Comparison of ENCODE assay signal across 8 cellular contexts in the genomic region with DNA sequence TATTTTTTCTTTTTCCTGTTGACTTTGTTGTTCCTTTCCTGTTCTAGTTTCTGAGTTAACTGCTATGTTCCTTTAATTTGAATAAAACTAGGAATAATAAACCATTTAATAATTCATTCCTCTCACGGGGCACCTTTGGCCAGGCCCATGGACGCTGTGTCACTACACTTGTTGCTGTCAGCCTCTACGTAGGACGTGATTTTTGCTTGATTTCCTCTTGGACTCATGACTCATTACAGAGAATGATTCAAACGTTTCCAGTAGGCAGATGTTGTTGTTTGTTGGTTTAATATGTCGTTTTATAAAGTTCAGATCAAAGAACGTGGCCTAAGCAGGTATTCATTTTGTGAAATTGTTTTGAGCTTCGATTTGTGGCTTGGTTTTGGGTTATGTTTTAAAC. TPM values are rescaled to one million over a fixed set of nuclear protein-coding genes. Genes with fewer than 3 reads are reported as not detected.
DNase-seq lines count a peak whose midpoint lies in the region; ATAC-seq and TF ChIP-seq lines count a peak whose summit lies in the region.

No MANE protein-coding gene starts in this region.

- no peaks in the 10 kb centered on the region for H3K36me3 Mint-ChIP-seq in activated naive CD4-positive, alpha-beta T cell treated with anti-CD3 and anti-CD28 coated beads for 36 hours (ENCODE audit: low read depth)

- BruUV-seq in IMR-90 (replicated peaks; lab: Mats Ljungman, UMichigan): no TSS peak

- no peak overlapping the region for H2BK5ac ChIP-seq in IMR-90 (ENCODE audit: low read depth, low read length, poor library complexity, severe bottlenecking)

- H3K9ac ChIP-seq in BLaER1: peak overlapping the region; percentile 50; the same call in 1 of the 2 replicates
- H3K9ac ChIP-seq in IMR-90 (ENCODE audit: low read depth, low read length): no peak overlapping the region

- POLR2A ChIA-PET in IMR-90 (lab: Charles Lee; ENCODE audit: unreplicated experiment): no interaction called here
- POLR2A ChIA-PET in GM10248 (lab: Yijun Ruan, JAX): no interaction called here

- no peak overlapping the region for H4K91ac ChIP-seq in IMR-90 (ENCODE audit: insufficient read depth, low read depth, low read length)

- CTCF ChIA-PET in IMR-90 (lab: Yijun Ruan, JAX): interaction anchor here (1.4 kb wide), 1 partner anchor 17 kb away, joined by 3 read pairs; no protein-coding TSS in a partner anchor
- CTCF ChIA-PET in activated naive CD4-positive, alpha-beta T cell treated with anti-CD3 and anti-CD28 coated beads for 36 hours (lab: Charles Lee): interaction anchor here (0.6 to 2.6 kb wide), 2 partner anchors 42 to 330 kb away, joined by 3 to 9 read pairs; no protein-coding TSS in a partner anchor
- CTCF ChIA-PET in GM10248 (lab: Yijun Ruan, JAX): interaction anchor here (1.2 to 2.0 kb wide), 2 partner anchors 44 to 46 kb away, joined by 4 to 9 read pairs; no protein-coding TSS in a partner anchor

- intact Hi-C loops in IMR-90 (cut with micrococcal nuclease): no loop called here
- intact Hi-C loops in activated naive CD4-positive, alpha-beta T cell treated with anti-CD3 and anti-CD28 coated beads for 36 hours (cut with micrococcal nuclease): loop anchor here (1.0 to 5.0 kb wide), 9 partner anchors 41 to 473 kb away; a partner anchor contains a TSS
- intact Hi-C loops in left lung (cut with DNase I): loop anchor here in 1 of 2 donors (10.0 kb wide), 1 partner anchor 273 kb away; no protein-coding TSS in a partner anchor

- H3K56ac ChIP-seq in IMR-90 (ENCODE audit: extremely low read depth, insufficient read depth, low read length): no peak overlapping the region

- H3K4ac ChIP-seq in IMR-90 (ENCODE audit: low read depth, low read length): no peak overlapping the region

- no peak overlapping the region for H2BK15ac ChIP-seq in IMR-90 (ENCODE audit: low read depth, low read length)

- no peaks in the 10 kb centered on the region for H3K27me3 Mint-ChIP-seq in activated naive CD4-positive, alpha-beta T cell treated with anti-CD3 and anti-CD28 coated beads for 36 hours (ENCODE audit: low read depth)

- WGBS in IMR-90 (ENCODE audit: extremely low coverage in 2 of 2, insufficient read length in 1 of 2), 2 experiments: 0% methylated on average over 4 of the region's 8 CpGs; no CpG with 5 or more reads in 1 of the 2 experiments
- 55% methylated on average over 8 of the region's 8 CpGs for WGBS in gastroesophageal sphincter (ENCODE audit: low coverage in 1 of 2), 2 donors

- H3K4me3 ChIP-seq in BLaER1 (peak overlapping the region; percentile 34; the same call in 1 of the 2 replicates), IMR-90 (ENCODE audit: insufficient read depth, low read depth, low read length) (no peak overlapping the region), left lung (no peak overlapping the region), gastroesophageal sphincter (no peak overlapping the region)

- DNase-seq in IMR-90 (peak; percentile 91), left lung (peak in 1 of 2 donors; percentile 45), GM10248 (ENCODE audit: extremely low spot score) (no peak)
- peak; percentile 67 for DNase-seq in activated naive CD4-positive, alpha-beta T cell treated with anti-CD3 and anti-CD28 coated beads for 36 hours
- no peak for DNase-seq in NK-92 treated with Interleukin-12 subunit alpha and Interleukin-12 subunit beta, amount 100 ng/mL, for 24 hours (lab: John Stamatoyannopoulos, UW)

- peak overlapping the region; percentile 69 for H3K4me3 Mint-ChIP-seq in activated naive CD4-positive, alpha-beta T cell treated with anti-CD3 and anti-CD28 coated beads for 36 hours

- TF ChIP-seq POLR2A in IMR-90 (IDR thresholded peaks at IDR 0.05; ENCODE audit: low read depth, low read length) (no peak), gastroesophageal sphincter (IDR thresholded peaks at IDR 0.05) (no peak)

- H3K9me3 ChIP-seq in BLaER1 (no peaks in the 10 kb centered on the region), IMR-90 (ENCODE audit: control insufficient read depth, insufficient read depth, low read length) (no peaks in the 10 kb centered on the region), left lung (no peaks in the 10 kb centered on the region), gastroesophageal sphincter (no peaks in the 10 kb centered on the region)

- ATAC-seq in IMR-90 (ENCODE audit: low read depth): no peak
- no peak for ATAC-seq in left lung
- no peak for ATAC-seq in GM18873 (IDR thresholded peaks at IDR 0.05; ENCODE audit: low FRiP score, unreplicated experiment)
- no peak for ATAC-seq in gastroesophageal sphincter

- H3K4me1 Mint-ChIP-seq in activated naive CD4-positive, alpha-beta T cell treated with anti-CD3 and anti-CD28 coated beads for 36 hours (ENCODE audit: low read depth): peaks cover 32% of the 10 kb centered on the region

- H3K9me1 ChIP-seq in IMR-90 (ENCODE audit: insufficient read depth, low read length): 0 out of 2 replicates have a peak, but pooled peaks cover 9% of the 10 kb centered on the region

- H2AK5ac ChIP-seq in IMR-90 (ENCODE audit: low read depth, low read length): no peak overlapping the region

- H3K36me3 ChIP-seq in BLaER1: no peaks in the 10 kb centered on the region
- H3K36me3 ChIP-seq in IMR-90 (ENCODE audit: control insufficient read depth, insufficient read depth, low read length): no peaks in the 10 kb centered on the region
- H3K36me3 ChIP-seq in left lung: no peaks in the 10 kb centered on the region
- H3K36me3 ChIP-seq in gastroesophageal sphincter: no peaks in the 10 kb centered on the region

- H3K27me3 ChIP-seq in BLaER1 (no peaks in the 10 kb centered on the region), IMR-90 (ENCODE audit: control insufficient read depth, insufficient read depth, low read length) (peaks cover 10% of the 10 kb centered on the region), left lung (peaks cover 0 to 9% of the 10 kb centered on the region in 2 donors), gastroesophageal sphincter (peaks cover 15% of the 10 kb centered on the region)

- H3K4me1 ChIP-seq in BLaER1 (peaks cover 49% of the 10 kb centered on the region), IMR-90 (ENCODE audit: control insufficient read depth, insufficient read depth, low read length) (peaks cover 2% of the 10 kb centered on the region; the same call in 1 of the 2 replicates), left lung (peaks cover 0 to 37% of the 10 kb centered on the region in 2 donors), gastroesophageal sphincter (peaks cover 0 to 11% (median 0%) of the 10 kb centered on the region in 3 donors)

- no peak overlapping the region for H3K18ac ChIP-seq in IMR-90 (ENCODE audit: low read depth, low read length)

- TF ChIP-seq RAD21 in IMR-90 (IDR thresholded peaks at IDR 0.05; ENCODE audit: low read length): no peak

- H3K79me1 ChIP-seq in IMR-90 (ENCODE audit: low read depth in 1 of 2, low read length in 2 of 2): no peaks in the 10 kb centered on the region

- in situ Hi-C loops in IMR-90 (cut with MboI; ENCODE audit: low sequenced_read_pairs): no loop called here

- no peaks in the 10 kb centered on the region for H3K9me3 Mint-ChIP-seq in activated naive CD4-positive, alpha-beta T cell treated with anti-CD3 and anti-CD28 coated beads for 36 hours

- H3K27ac Mint-ChIP-seq in activated naive CD4-positive, alpha-beta T cell treated with anti-CD3 and anti-CD28 coated beads for 36 hours: peak overlapping the region; percentile 99

- H3K23ac ChIP-seq in IMR-90 (ENCODE audit: low read depth, low read length): no peak overlapping the region

- H3K4me2 ChIP-seq in BLaER1: peak overlapping the region; percentile 96
- H3K4me2 ChIP-seq in IMR-90 (ENCODE audit: low read depth, low read length): no peak overlapping the region

- H3K27ac ChIP-seq in BLaER1 (peak overlapping the region; percentile 74), IMR-90 (ENCODE audit: insufficient read depth, low read length) (no peak overlapping the region), left lung (peak overlapping the region; percentile 65 to 96), gastroesophageal sphincter (peak overlapping the region in 1 of 4 donors; percentile 7)

- H4K20me1 ChIP-seq in BLaER1: no peaks in the 10 kb centered on the region
- no peaks in the 10 kb centered on the region for H4K20me1 ChIP-seq in IMR-90 (ENCODE audit: insufficient read depth, low read length)

- H3K14ac ChIP-seq in IMR-90 (replicated peaks; ENCODE audit: low read depth, low read length): no peak overlapping the region

- dilution Hi-C loops in IMR-90 (cut with HindIII; ENCODE audit: low sequenced_read_pairs, unreplicated experiment): no loop called here

- no peak overlapping the region for H2BK120ac ChIP-seq in IMR-90 (ENCODE audit: low read depth, low read length)

- H4K5ac ChIP-seq in IMR-90 (ENCODE audit: low read depth, low read length): no peak overlapping the region

- no peak overlapping the region for H2BK20ac ChIP-seq in IMR-90 (ENCODE audit: low read depth, low read length)

- no peak overlapping the region for H4K8ac ChIP-seq in IMR-90 (ENCODE audit: low read depth in 2 of 2, low read length in 2 of 2)

- H2AK9ac ChIP-seq in IMR-90 (replicated peaks; ENCODE audit: low read depth, low read length, poor library complexity): peak overlapping the region; percentile 5

- no peak for TF ChIP-seq EP300 in gastroesophageal sphincter (IDR thresholded peaks at IDR 0.05)

- no peak overlapping the region for H2AFZ ChIP-seq in IMR-90 (replicated peaks; ENCODE audit: low read length, poor library complexity)

- TF ChIP-seq CTCF in IMR-90 (conservative IDR thresholded peaks at IDR 0.05; ENCODE audit: low read depth, low read length) (no peak), left lung (IDR thresholded peaks at IDR 0.05) (no peak), GM10248 (IDR thresholded peaks at IDR 0.05; ENCODE audit: control extremely low read depth, extremely low read depth, low read depth, missing control alignments) (no peak), gastroesophageal sphincter (IDR thresholded peaks at IDR 0.05) (no peak)

TF ChIP-seq in IMR-90, 13 proteins besides CTCF, POLR2A, EP300 and RAD21:
- TF ChIP-seq RCOR1 (IDR thresholded peaks at IDR 0.05; ENCODE audit: insufficient replicate concordance, low read length): no peak
- TF ChIP-seq FOS (IDR thresholded peaks at IDR 0.05; ENCODE audit: low read depth, low read length): peak; percentile 86
- peak; percentile 35; the same call in 1 of the 2 replicates for TF ChIP-seq NFE2L2 (IDR thresholded peaks at IDR 0.05; ENCODE audit: low read depth, low read length)
- TF ChIP-seq SMC3 (IDR thresholded peaks at IDR 0.05; ENCODE audit: low read depth, low read length): no peak

RNA-seq across cellular contexts. Expression of a gene that starts 9.1 kb away (rescaled TPM):
- total RNA-seq in IMR-90 (2012; rRNA removed) (2.2 and 3.3 TPM in 2 replicates), left lung (10 to 100 TPM; 32.7 to 50.4 TPM), gastroesophageal sphincter (1 to 10 TPM; 1.5 to 8.6 (median 5.3) TPM)
- polyA plus RNA-seq in IMR-90 (2012; rRNA removed): 16.2 and 22.6 TPM in 2 replicates
- 5.3 and 15.6 TPM in 2 replicates for polyA plus RNA-seq in IMR-90 (2012; cell fraction: cytosol; rRNA removed)
- 8.6 and 25.8 TPM in 2 replicates for polyA plus RNA-seq in IMR-90 (2012; cell fraction: nucleus; rRNA removed; ENCODE audit: low replicate concordance)
- total RNA-seq in activated naive CD4-positive, alpha-beta T cell treated with anti-CD3 and anti-CD28 coated beads for 36 hours: 10 to 100 TPM; 32.2 to 33.0 TPM

Comparison
In these comparisons a context has a peak if more than half of its experiments do, and no peak if none do; other contexts are left out.
1. DNase-seq: peak in IMR-90 (single experiment) and activated naive CD4-positive, alpha-beta T cell treated with anti-CD3 and anti-CD28 coated beads for 36 hours (single experiment); none in NK-92 treated with Interleukin-12 subunit alpha and Interleukin-12 subunit beta, amount 100 ng/mL, for 24 hours (single experiment) and GM10248 (single experiment).